ENCODE assay signal across 1 cellular context in the genomic region with DNA sequence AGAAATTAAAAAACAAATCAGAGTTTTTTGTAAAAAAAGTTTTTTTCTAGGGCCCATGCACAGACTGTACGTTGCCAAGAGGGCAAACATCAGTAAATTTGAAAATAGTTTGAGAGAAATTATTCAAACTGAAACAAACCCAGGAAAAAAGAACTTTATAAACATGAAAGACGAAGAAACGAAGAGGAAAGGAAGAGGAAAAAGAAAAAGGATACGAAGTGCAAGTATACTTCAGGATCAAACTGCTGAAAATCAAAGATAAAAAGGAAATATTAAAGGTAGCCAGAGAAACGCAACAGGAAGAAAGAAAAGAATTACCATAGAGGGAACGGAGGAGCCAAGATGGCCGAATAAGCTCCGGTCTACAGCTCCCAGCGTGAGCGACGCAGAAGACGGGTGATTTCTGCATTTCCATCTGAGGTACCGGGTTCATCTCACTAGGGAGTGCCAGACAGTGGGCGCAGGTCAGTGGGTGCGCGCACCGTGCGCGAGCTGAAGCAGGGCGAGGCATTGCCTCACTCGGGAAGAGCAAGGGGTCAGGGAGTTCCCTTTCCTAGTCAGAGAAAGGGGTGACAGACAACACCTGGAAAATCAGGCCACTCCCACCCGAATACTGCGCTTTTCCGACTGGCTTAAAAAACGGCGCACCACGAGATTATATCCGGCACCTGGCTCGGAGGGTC.
A peak's percentile ranks its signal among the peaks of the same experiment; 100 is the strongest.
TF ChIP-seq lines count a peak whose summit lies in the region.
"Not testable (repeated sequence)": the region's sequence is repeated elsewhere in the genome, so short reads cannot be mapped to it uniquely, and the experiment has no call there.

No MANE protein-coding gene starts in this region.

TF ChIP-seq in K562, 482 proteins besides CTCF, POLR2A, EP300 and RAD21 (continued from another document):
- TF ChIP-seq ZNF512 (tag; IDR thresholded peaks at IDR 0.05) (peak; percentile 53), ZSCAN29 (IDR thresholded peaks at IDR 0.05) (0 out of 2 replicates have a peak, but pooled peaks have one; percentile 45), MGA (IDR thresholded peaks at IDR 0.05) (peak; percentile 22; the same call in 1 of the 2 replicates), TAF7 (tag; IDR thresholded peaks at IDR 0.05) (peak; percentile 52; the same call in 1 of the 2 replicates), TAF9B (IDR thresholded peaks at IDR 0.05; ENCODE audit: partially characterized antibody) (peak; percentile 46), SOX6 (IDR thresholded peaks at IDR 0.05) (0 out of 2 replicates have a peak, but pooled peaks have one; percentile 8), RBFOX2 (IDR thresholded peaks at IDR 0.05; ENCODE audit: low read depth, low read length) (0 out of 2 replicates have a peak, but pooled peaks have one; percentile 23), NFRKB (IDR thresholded peaks at IDR 0.05; ENCODE audit: low read depth) (peak; percentile 91), NRF1 (conservative IDR thresholded peaks at IDR 0.05 in 1 of 2, IDR thresholded peaks at IDR 0.05 in 1 of 2) (peak; percentile 44 to 61; a peak in 3 of 4 replicates), L3MBTL2 (IDR thresholded peaks at IDR 0.05) (0 out of 2 replicates have a peak, but pooled peaks have one; percentile 13), PHF8 (IDR thresholded peaks at IDR 0.05; ENCODE audit: borderline replicate concordance, low read length) (peak; percentile 14; the same call in 1 of the 2 replicates), EHMT2 (IDR thresholded peaks at IDR 0.05) (peak; percentile 48; the same call in 1 of the 2 replicates), CEBPG (tag; conservative IDR thresholded peaks at IDR 0.05 in 1 of 2, IDR thresholded peaks at IDR 0.05 in 1 of 2) (0 out of 4 replicates have a peak, but pooled peaks of 1 of the 2 experiments have one; percentile 23), POLR2H (tag; IDR thresholded peaks at IDR 0.05; ENCODE audit: low read depth) (0 out of 2 replicates have a peak, but pooled peaks have one; percentile 38), EP400 (IDR thresholded peaks at IDR 0.05) (peak; percentile 35; the same call in 1 of the 2 replicates)
- TF ChIP-seq, protein P1, sequence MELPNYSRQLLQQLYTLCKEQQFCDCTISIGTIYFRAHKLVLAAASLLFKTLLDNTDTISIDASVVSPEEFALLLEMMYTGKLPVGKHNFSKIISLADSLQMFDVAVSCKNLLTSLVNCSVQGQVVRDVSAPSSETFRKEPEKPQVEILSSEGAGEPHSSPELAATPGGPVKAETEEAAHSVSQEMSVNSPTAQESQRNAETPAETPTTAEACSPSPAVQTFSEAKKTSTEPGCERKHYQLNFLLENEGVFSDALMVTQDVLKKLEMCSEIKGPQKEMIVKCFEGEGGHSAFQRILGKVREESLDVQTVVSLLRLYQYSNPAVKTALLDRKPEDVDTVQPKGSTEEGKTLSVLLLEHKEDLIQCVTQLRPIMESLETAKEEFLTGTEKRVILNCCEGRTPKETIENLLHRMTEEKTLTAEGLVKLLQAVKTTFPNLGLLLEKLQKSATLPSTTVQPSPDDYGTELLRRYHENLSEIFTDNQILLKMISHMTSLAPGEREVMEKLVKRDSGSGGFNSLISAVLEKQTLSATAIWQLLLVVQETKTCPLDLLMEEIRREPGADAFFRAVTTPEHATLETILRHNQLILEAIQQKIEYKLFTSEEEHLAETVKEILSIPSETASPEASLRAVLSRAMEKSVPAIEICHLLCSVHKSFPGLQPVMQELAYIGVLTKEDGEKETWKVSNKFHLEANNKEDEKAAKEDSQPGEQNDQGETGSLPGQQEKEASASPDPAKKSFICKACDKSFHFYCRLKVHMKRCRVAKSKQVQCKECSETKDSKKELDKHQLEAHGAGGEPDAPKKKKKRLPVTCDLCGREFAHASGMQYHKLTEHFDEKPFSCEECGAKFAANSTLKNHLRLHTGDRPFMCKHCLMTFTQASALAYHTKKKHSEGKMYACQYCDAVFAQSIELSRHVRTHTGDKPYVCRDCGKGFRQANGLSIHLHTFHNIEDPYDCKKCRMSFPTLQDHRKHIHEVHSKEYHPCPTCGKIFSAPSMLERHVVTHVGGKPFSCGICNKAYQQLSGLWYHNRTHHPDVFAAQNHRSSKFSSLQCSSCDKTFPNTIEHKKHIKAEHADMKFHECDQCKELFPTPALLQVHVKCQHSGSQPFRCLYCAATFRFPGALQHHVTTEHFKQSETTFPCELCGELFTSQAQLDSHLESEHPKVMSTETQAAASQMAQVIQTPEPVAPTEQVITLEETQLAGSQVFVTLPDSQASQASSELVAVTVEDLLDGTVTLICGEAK (IDR thresholded peaks at IDR 0.05): peak; percentile 60
- TF ChIP-seq, protein P1 (CRISPR knock-in tag; IDR thresholded peaks at IDR 0.05): not testable (repeated sequence)
- TF ChIP-seq CEBPG (CRISPR knock-in tag; IDR thresholded peaks at IDR 0.05): not testable (repeated sequence)
